8 cellular contexts compared by ENCODE assay signal in genomic region chr2:113886479-113887383, GRCh38. TPM values are rescaled to one million over a fixed set of nuclear protein-coding genes. Genes with fewer than 3 reads are reported as not detected.
DNase-seq lines count a peak whose midpoint lies in the region; ATAC-seq and TF ChIP-seq lines count a peak whose summit lies in the region.

No MANE protein-coding gene starts in this region.

- BruUV-seq in PC-9 (replicated peaks; lab: Mats Ljungman, UMichigan): no TSS peak

- no peaks in the 10 kb centered on the region for H3K27me3 Mint-ChIP-seq in nephron progenitor cell (ENCODE audit: low read depth, poor library complexity)

- no peak for TF ChIP-seq EP300 in ovary (IDR thresholded peaks at IDR 0.05)

- no peak overlapping the region for H3K4me2 ChIP-seq in PC-9

- peaks cover 40% of the 10 kb centered on the region for H3K4me1 Mint-ChIP-seq in nephron progenitor cell

- no peak overlapping the region for H3K27ac Mint-ChIP-seq in nephron progenitor cell

- H3K9me3 ChIP-seq in PC-9 (ENCODE audit: insufficient read depth, low read depth) (no peaks in the 10 kb centered on the region), ovary (no peaks in the 10 kb centered on the region)

- intact Hi-C loops in PC-9 (cut with micrococcal nuclease; ENCODE audit: unreplicated experiment): no loop called here
- intact Hi-C loops in ovary (cut with DNase I): no loop called here

- CTCF ChIA-PET in PC-9 (lab: Charles Lee): no interaction called here

- peaks cover 35% of the 10 kb centered on the region for H3K79me2 ChIP-seq in PC-9 (ENCODE audit: low read depth)

- WGBS in ovary, 3 donors: 58 to 69% (median 63%) methylated on average over 5 of the region's 5 CpGs

- TF ChIP-seq CTCF in AG09309 (IDR thresholded peaks at IDR 0.05; ENCODE audit: control insufficient read depth, insufficient read depth, low read depth, low read length, missing control alignments): no peak
- TF ChIP-seq CTCF in PC-9 (conservative IDR thresholded peaks at IDR 0.05): no peak
- TF ChIP-seq CTCF in cardiac fibroblast (IDR thresholded peaks at IDR 0.05; ENCODE audit: low read depth, low read length): no peak
- no peak for TF ChIP-seq CTCF in nephron progenitor cell (IDR thresholded peaks at IDR 0.05)
- no peak for TF ChIP-seq CTCF in ovary (IDR thresholded peaks at IDR 0.05)

- no peaks in the 10 kb centered on the region for H3K36me3 ChIP-seq in PC-9 (ENCODE audit: low read depth)
- no peaks in the 10 kb centered on the region for H3K36me3 ChIP-seq in ovary

- peak; percentile 72 for ATAC-seq in GM18858 (IDR thresholded peaks at IDR 0.05; ENCODE audit: unreplicated experiment)
- peak; percentile 67 for ATAC-seq in HG02973 (IDR thresholded peaks at IDR 0.05; ENCODE audit: unreplicated experiment)

- H3F3A ChIP-seq in PC-9 (ENCODE audit: insufficient read depth, low read depth): peaks cover 22% of the 10 kb centered on the region

- peaks cover 4% of the 10 kb centered on the region for H3K9me3 Mint-ChIP-seq in nephron progenitor cell

- TF ChIP-seq POLR2A in ovary (IDR thresholded peaks at IDR 0.05): no peak

- H4K20me1 ChIP-seq in PC-9 (ENCODE audit: insufficient read depth): no peaks in the 10 kb centered on the region

- H3K27ac ChIP-seq in PC-9 (no peak overlapping the region), ovary (no peak overlapping the region)

- H3K27me3 ChIP-seq in PC-9 (ENCODE audit: insufficient read depth, low read depth): no peaks in the 10 kb centered on the region
- H3K27me3 ChIP-seq in ovary: no peaks in the 10 kb centered on the region

- H3K36me3 Mint-ChIP-seq in nephron progenitor cell (ENCODE audit: low read depth): peaks cover 34% of the 10 kb centered on the region

- peak overlapping the region; percentile 69 for H3K4me3 Mint-ChIP-seq in nephron progenitor cell

- no peaks in the 10 kb centered on the region for H3K9me2 ChIP-seq in PC-9 (ENCODE audit: insufficient read depth)

- H3K4me3 ChIP-seq in AG09309 (ENCODE audit: control insufficient read depth, low read depth, low read length): no peak overlapping the region
- no peak overlapping the region for H3K4me3 ChIP-seq in PC-9
- no peak overlapping the region for H3K4me3 ChIP-seq in cardiac fibroblast (replicated peaks in 1 of 2; ENCODE audit: low read depth in 2 of 2, low read length in 2 of 2)
- no peak overlapping the region for H3K4me3 ChIP-seq in ovary

- peak; percentile 67 for DNase-seq in AG09309 (ENCODE audit: low read depth)
- peak; percentile 51 to 62 for DNase-seq in PC-9
- DNase-seq in cardiac fibroblast (ENCODE audit: low read depth in 2 of 2): peak; percentile 79 to 92
- no peak for DNase-seq in nephron progenitor cell
- no peak for DNase-seq in ureter (ENCODE audit: low spot score)
- no peak for DNase-seq in ovary

- H2AFZ ChIP-seq in PC-9: no peak overlapping the region

- POLR2A ChIA-PET in PC-9 (lab: Charles Lee; ENCODE audit: unreplicated experiment): interaction anchor here (0.6 to 0.7 kb wide), 2 partner anchors 55 to 806 kb away, joined by 4 to 5 read pairs; no protein-coding TSS in a partner anchor

- H3K4me1 ChIP-seq in PC-9 (replicated peaks; ENCODE audit: insufficient read depth) (peaks cover 29% of the 10 kb centered on the region), ovary (ENCODE audit: insufficient read depth) (peaks cover 2% of the 10 kb centered on the region)

RNA-seq across cellular contexts. Expression of gene ACTR3, which starts 3.2 kb away (rescaled TPM):
- total RNA-seq in PC-9 (2021) (220 and 222 TPM in 2 replicates), ureter (221 TPM), ovary (100 to 1,000 TPM in 5 of 7 donors, 10 to 100 TPM in 2; 42.1 to 167 (median 133) TPM)
- 100 to 1,000 TPM in 1 of 2 donors, 10 to 100 TPM in 1; 41.7 to 166 TPM for polyA plus RNA-seq in ovary

Comparison
In these comparisons a context has a peak if more than half of its experiments do, and no peak if none do; other contexts are left out.
1. DNase-seq: peak in AG09309 (single experiment), PC-9 (2 of 2) and cardiac fibroblast (2 of 2); none in nephron progenitor cell (single experiment), ureter (single experiment) and ovary (0 of 5).